9 cellular contexts compared by ENCODE assay signal in genomic region chr4:40305329-40306193, GRCh38. TPM values are rescaled to one million over a fixed set of nuclear protein-coding genes. Genes with fewer than 3 reads are reported as not detected.
DNase-seq lines count a peak whose midpoint lies in the region; ATAC-seq and TF ChIP-seq lines count a peak whose summit lies in the region.
"Had no signal": no experiment of that assay in that cellular context is flagged by ENCODE, and none has a peak within 500 bp of the region (broad histone marks: within the 10 kb centered on the region; RNA-seq: fewer than 3 reads in every experiment).

No MANE protein-coding gene starts in this region.

- H3K4me3 ChIP-seq in Loucy (ENCODE audit: low read length, poor library complexity, severe bottlenecking) (no peak overlapping the region), upper lobe of right lung (no peak overlapping the region)
- H3K4me3 ChIP-seq: pancreas had no signal

- no peaks in the 10 kb centered on the region for H4K20me1 ChIP-seq in Loucy (ENCODE audit: insufficient read depth, low read length, poor library complexity, severe bottlenecking)

- DNase-seq in GM13976 (ENCODE audit: low spot score), result peak; percentile 50
- peak; percentile 52 for DNase-seq in germinal center (ENCODE audit: low spot score)
- DNase-seq in NCI-H1048 (lab: John Stamatoyannopoulos, UW), result no peak
- no peak for DNase-seq in cerebellar nuclear complex (lab: John Stamatoyannopoulos, UW)
- DNase-seq in upper lobe of right lung, result no peak
- DNase-seq in HUDEP-2 (lab: John Stamatoyannopoulos, UW; ENCODE audit: unreplicated experiment in 76 of 76), result no peak
- DNase-seq: pancreas had no signal

- peaks cover 47% of the 10 kb centered on the region for H3K79me2 ChIP-seq in Loucy (ENCODE audit: insufficient read depth, low read length)

- H3K36me3 ChIP-seq in Loucy (ENCODE audit: insufficient read depth, low read length) (no peaks in the 10 kb centered on the region), upper lobe of right lung (no peaks in the 10 kb centered on the region)
- H3K36me3 ChIP-seq: pancreas had no signal

- H3K9ac ChIP-seq in Loucy (ENCODE audit: low read depth, low read length, poor library complexity, severe bottlenecking), result peak overlapping the region; percentile 75

- H3K4me1 ChIP-seq in Loucy (ENCODE audit: insufficient read depth, low read length, poor library complexity, severe bottlenecking), result peaks cover 81% of the 10 kb centered on the region
- peaks cover 11% of the 10 kb centered on the region for H3K4me1 ChIP-seq in upper lobe of right lung
- H3K4me1 ChIP-seq: pancreas had no signal

- H3K27ac ChIP-seq in upper lobe of right lung, result no peak overlapping the region
- H3K27ac ChIP-seq: pancreas had no signal

- H3K9me3 ChIP-seq in Loucy (ENCODE audit: insufficient read depth, low read depth, low read length), result peaks cover 5% of the 10 kb centered on the region; the same call in 1 of the 2 replicates
- no peaks in the 10 kb centered on the region for H3K9me3 ChIP-seq in upper lobe of right lung
- H3K9me3 ChIP-seq: pancreas had no signal

- peak overlapping the region; percentile 77 for H3K4me2 ChIP-seq in Loucy (ENCODE audit: low read depth, low read length, poor library complexity, severe bottlenecking)

- no peak overlapping the region for H2AFZ ChIP-seq in Loucy (ENCODE audit: low read length)

- no peaks in the 10 kb centered on the region for H3K9me2 ChIP-seq in Loucy (replicated peaks; ENCODE audit: low read depth, low read length)

- in situ Hi-C loops in GM13976 (cut with MboI; ENCODE audit: low sequenced_read_pairs, unreplicated experiment), result loop anchor here (25.0 kb wide), 1 partner anchor 93 kb away; no protein-coding TSS in a partner anchor

- intact Hi-C loops in upper lobe of right lung (cut with DNase I), result loop anchor here (10.0 kb wide), 1 partner anchor 161 kb away; no protein-coding TSS in a partner anchor

- ATAC-seq in GM21576 (IDR thresholded peaks at IDR 0.05; ENCODE audit: unreplicated experiment), result peak; percentile 42
- ATAC-seq in upper lobe of right lung, result no peak
- ATAC-seq: pancreas had no signal

- TF ChIP-seq CTCF in GM13976 (IDR thresholded peaks at IDR 0.05; ENCODE audit: borderline replicate concordance, control extremely low read depth, extremely low read depth, insufficient read depth, missing control alignments) (no peak), Loucy (conservative IDR thresholded peaks at IDR 0.05; ENCODE audit: low read length) (peak; percentile 23), upper lobe of right lung (IDR thresholded peaks at IDR 0.05) (no peak)

- H3K27me3 ChIP-seq in Loucy (ENCODE audit: insufficient read depth, low read length, poor library complexity, severe bottlenecking) (no peaks in the 10 kb centered on the region), upper lobe of right lung (no peaks in the 10 kb centered on the region)
- H3K27me3 ChIP-seq: pancreas had no signal

- peaks cover 34% of the 10 kb centered on the region for H3F3A ChIP-seq in Loucy (ENCODE audit: low read depth)

RNA-seq across cellular contexts. Expression of gene CHRNA9, which starts 29.6 kb away (rescaled TPM):
- not detected for total RNA-seq in upper lobe of right lung
- total RNA-seq: pancreas had no signal

Comparison
In these comparisons a context has a peak if more than half of its experiments do, and no peak if none do; other contexts are left out.
1. DNase-seq: peak in GM13976 (single experiment) and germinal center (single experiment); none in NCI-H1048 (single experiment), cerebellar nuclear complex (0 of 2), upper lobe of right lung (single experiment) and HUDEP-2 (0 of 76).